Comparison of ENCODE assay signal across 4 cellular contexts in the genomic region with DNA sequence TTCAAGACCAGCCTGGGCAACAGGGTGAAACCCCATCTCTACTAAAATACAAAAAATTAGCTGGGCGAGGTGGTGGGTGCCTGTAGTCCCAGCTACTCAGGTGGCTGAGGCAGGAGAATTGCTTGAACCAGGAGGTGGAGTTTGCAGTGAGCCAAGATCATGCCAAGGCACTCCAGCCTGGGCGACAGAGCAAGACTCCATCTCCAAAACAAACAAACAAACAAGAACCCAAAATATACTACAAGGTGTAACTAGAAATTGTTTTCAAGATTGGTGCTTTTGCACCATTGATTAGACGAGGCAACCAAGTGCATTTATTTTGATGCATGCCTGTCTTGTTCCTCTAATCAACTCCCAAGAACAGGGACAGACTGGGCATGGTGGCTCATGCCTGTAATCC. TPM values are rescaled to one million over a fixed set of nuclear protein-coding genes. Genes with fewer than 3 reads are reported as not detected.
"Had no signal": no experiment of that assay in that cellular context is flagged by ENCODE, and none has a peak within 500 bp of the region (broad histone marks: within the 10 kb centered on the region; RNA-seq: fewer than 3 reads in every experiment).

No MANE protein-coding gene starts in this region.

RNA-seq across cellular contexts. Expression of gene TTLL6, which starts 55.4 kb away (rescaled TPM):
- total RNA-seq: ascending aorta, kidney epithelial cell, SJSA1 had no signal
- polyA plus RNA-seq: neural cell had no signal
